ENCODE assay signal across 7 cellular contexts in the genomic region with DNA sequence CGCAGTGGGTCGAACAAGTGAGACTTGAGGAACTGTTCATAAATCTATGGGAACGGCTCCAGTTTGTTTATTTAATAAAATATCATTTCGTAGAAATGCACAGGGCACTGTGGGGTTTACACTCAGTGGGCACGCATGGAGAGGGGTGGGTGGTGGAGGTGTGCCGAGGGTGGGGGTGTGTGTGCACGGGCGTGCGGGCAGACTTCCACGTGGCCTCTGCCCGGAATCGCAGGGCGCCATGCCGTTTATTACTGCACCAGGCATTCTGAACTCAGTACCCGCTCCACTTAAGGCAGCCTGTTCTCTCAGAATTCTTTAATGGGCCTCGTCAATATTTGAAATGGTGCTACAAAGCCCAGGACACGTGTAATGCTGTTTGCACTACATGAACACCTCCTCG.
"Had no signal": no experiment of that assay in that cellular context is flagged by ENCODE, and none has a peak within 500 bp of the region (broad histone marks: within the 10 kb centered on the region; RNA-seq: fewer than 3 reads in every experiment).

No MANE protein-coding gene starts in this region.

- DNase-seq: GM23248, GOT3, H7, HFFc6, KBM-7 had no signal

- ATAC-seq: HCT116 had no signal

- FAIRE-seq: HTR-8/SVneo had no signal
